In the genomic region with DNA sequence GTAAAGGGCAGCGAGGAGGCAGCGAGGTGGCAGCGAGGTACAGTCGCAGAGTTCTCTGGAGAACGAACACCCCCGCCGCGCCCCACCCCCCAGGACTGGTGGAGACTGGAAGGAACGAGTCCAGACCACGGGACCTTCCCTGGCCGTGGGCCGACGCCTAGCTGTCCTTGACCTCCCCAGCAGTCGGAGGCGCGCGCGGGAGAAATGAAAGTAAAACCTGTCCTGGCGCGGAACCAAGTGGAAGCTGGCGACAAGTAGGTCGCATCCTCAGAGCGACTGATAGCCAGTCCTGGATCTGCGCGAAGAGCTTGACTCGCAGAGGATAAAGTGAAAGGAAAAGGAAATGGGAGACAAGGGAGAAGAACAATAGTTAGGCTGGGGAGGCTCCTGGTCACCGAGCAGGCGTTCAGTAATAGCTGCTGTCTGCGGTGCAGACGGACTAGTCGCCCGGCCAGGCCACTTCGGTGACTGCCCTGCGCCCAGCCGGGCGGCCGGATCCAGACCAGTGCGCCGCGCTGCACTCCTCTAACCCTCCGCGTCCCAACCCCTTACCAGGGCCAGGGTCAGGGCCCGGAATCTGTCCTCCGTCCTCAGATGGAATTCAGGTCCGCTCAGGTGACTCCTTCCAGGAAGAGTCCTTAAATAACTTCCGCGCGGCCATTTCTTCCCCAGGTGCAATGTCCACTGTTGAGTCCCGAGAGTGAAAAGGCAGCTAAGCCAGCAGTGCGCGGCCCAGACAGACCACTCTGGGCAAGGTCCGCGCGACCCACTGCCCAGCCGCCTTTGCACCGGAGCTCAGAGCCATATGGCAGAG, we compare ENCODE assay signal across 8 cellular contexts. TPM values are rescaled to one million over a fixed set of nuclear protein-coding genes. Genes with fewer than 3 reads are reported as not detected.
DNase-seq lines count a peak whose midpoint lies in the region; ATAC-seq and TF ChIP-seq lines count a peak whose summit lies in the region.

No MANE protein-coding gene starts in this region.

- peak overlapping the region; percentile 98 for H3K4me3 Mint-ChIP-seq in T-helper 17 cell

- in situ Hi-C loops in brain microvascular endothelial cell (cut with HindIII; ENCODE audit: low pct_ligation_motif_present, low sequenced_read_pairs) = loop anchor here (25.0 kb wide), 1 partner anchor 316 kb away; no protein-coding TSS in a partner anchor

- H3K4me1 Mint-ChIP-seq in T-helper 17 cell = peaks cover 53% of the 10 kb centered on the region

- H3K36me3 ChIP-seq in brain microvascular endothelial cell (replicated peaks) = peaks cover 20% of the 10 kb centered on the region

- peak overlapping the region; percentile 95 for H3K4me3 ChIP-seq in brain microvascular endothelial cell (ENCODE audit: low read depth, low read length)

- DNase-seq in DMS53 (lab: John Stamatoyannopoulos, UW) = peak; percentile 95
- DNase-seq in HuH-7.5 (ENCODE audit: low spot score) = peak; percentile 27
- DNase-seq in T-helper 17 cell = peak; percentile 56 to 61 (median 57)
- DNase-seq in brain microvascular endothelial cell = peak; percentile 48
- DNase-seq in hypothalamus (lab: John Stamatoyannopoulos, UW) = peak in 43 of 51 donors; percentile 27 to 83 (median 61)
- DNase-seq in retina = peak; percentile 89

- TF ChIP-seq CTCF in brain microvascular endothelial cell (IDR thresholded peaks at IDR 0.05; ENCODE audit: low read depth, low read length, missing control alignments) = no peak

- ATAC-seq in T-helper 17 cell (peak; percentile 32), HG03039 (IDR thresholded peaks at IDR 0.05; ENCODE audit: unreplicated experiment) (no peak), HG02763 (IDR thresholded peaks at IDR 0.05; ENCODE audit: unreplicated experiment) (no peak)

- no peaks in the 10 kb centered on the region for H3K9me3 ChIP-seq in T-helper 17 cell (ENCODE audit: control insufficient read depth, low read length, poor library complexity, severe bottlenecking)

- peaks cover 17% of the 10 kb centered on the region for H3K27me3 Mint-ChIP-seq in T-helper 17 cell

- H3K36me3 Mint-ChIP-seq in T-helper 17 cell (ENCODE audit: low read depth) = peaks cover 3% of the 10 kb centered on the region

- peak overlapping the region; percentile 82 for H3K27ac ChIP-seq in brain microvascular endothelial cell

- H3K27me3 ChIP-seq in brain microvascular endothelial cell (replicated peaks) = no peaks in the 10 kb centered on the region

- peak overlapping the region; percentile 97 for H3K27ac Mint-ChIP-seq in T-helper 17 cell

RNA-seq across cellular contexts. Expression of a gene that starts 1.9 kb away (rescaled TPM):
- 1 to 10 TPM in 1 of 2 donors, under 1 TPM in 1; 0.68 to 2.0 TPM for total RNA-seq in T-helper 17 cell

RNA-seq across cellular contexts. Expression of a gene that starts 8.9 kb away (rescaled TPM):
- total RNA-seq in T-helper 17 cell = 10 to 100 TPM; 15.5 to 23.1 TPM

Comparison
In these comparisons a context has a peak if more than half of its experiments do, and no peak if none do; other contexts are left out.
1. DNase-seq: peak in every context shown above with its lines; median percentile 95 in DMS53; 89 in retina; 61 in hypothalamus; 57 in T-helper 17 cell; 48 in brain microvascular endothelial cell; 27 in HuH-7.5.